Comparison of ENCODE assay signal across 19 cellular contexts in the genomic region with DNA sequence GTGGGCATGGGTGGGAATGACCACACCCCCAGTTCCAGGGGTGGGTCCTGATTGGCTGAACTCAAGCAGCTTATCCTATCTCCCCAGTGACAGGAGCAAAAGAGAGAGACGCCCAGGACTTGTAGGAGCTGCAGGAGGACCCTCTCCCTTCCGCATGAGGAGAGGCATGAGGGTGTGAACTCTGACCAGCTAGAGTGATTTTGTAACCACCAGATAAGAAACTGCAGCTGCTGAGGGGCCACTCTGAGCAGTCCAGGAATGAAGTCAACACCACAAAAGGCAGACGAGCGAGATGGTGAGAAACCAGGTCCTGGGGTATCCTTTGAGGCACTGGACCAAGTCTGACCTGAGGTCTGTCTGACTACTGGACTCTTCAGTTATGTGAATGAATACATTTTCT.
"Had no signal": no experiment of that assay in that cellular context is flagged by ENCODE, and none has a peak within 500 bp of the region (broad histone marks: within the 10 kb centered on the region; RNA-seq: fewer than 3 reads in every experiment).

No MANE protein-coding gene starts in this region.

- H3K36me3 Mint-ChIP-seq: activated naive CD8-positive, alpha-beta T cell had no signal

- H3K4me3 ChIP-seq: cardiac muscle cell, esophagus squamous epithelium, heart left ventricle, prostate gland, right atrium auricular region, suprapubic skin, transverse colon had no signal

- H3K27ac Mint-ChIP-seq: activated naive CD8-positive, alpha-beta T cell; activated T-helper 1 cell treated with anti-CD3 and anti-CD28 coated beads, Interleukin-12 subunit alpha, Interleukin-12 subunit beta, Interleukin-2, Interleukin-4 antibody, amounts not matched to agents 30 ng/mL and 10 ng/mL and 1 ng/mL, durations not matched to agents 14 hours and 24 hours and 36 hours; effector memory CD8-positive, alpha-beta T cell; stimulated activated naive CD8-positive, alpha-beta T cell treated with anti-CD3 and anti-CD28 coated beads, Interleukin-15, amount 100 ng/mL, for 72 hours; T-helper 1 cell treated with Interleukin-12 subunit alpha and Interleukin-12 subunit beta and Interleukin-4 antibody, amounts not matched to agents 30 μg/mL and 1 μg/mL, for 36 hours had no signal

- H3K9me3 Mint-ChIP-seq: stimulated activated naive CD8-positive, alpha-beta T cell treated with anti-CD3 and anti-CD28 coated beads, Interleukin-15, amount 100 ng/mL, for 72 hours; T-helper 1 cell treated with Interleukin-12 subunit alpha and Interleukin-12 subunit beta and Interleukin-4 antibody, amounts not matched to agents 30 μg/mL and 1 μg/mL, for 36 hours had no signal

- H3K4me1 Mint-ChIP-seq: stimulated activated naive CD8-positive, alpha-beta T cell treated with anti-CD3 and anti-CD28 coated beads, Interleukin-15, amount 100 ng/mL, for 72 hours had no signal

- H3K27me3 ChIP-seq: cardiac muscle cell, heart left ventricle, right atrium auricular region, suprapubic skin, transverse colon had no signal

- H3K4me1 ChIP-seq: prostate gland had no signal

- H3K27ac ChIP-seq: cardiac muscle cell, esophagus squamous epithelium, heart left ventricle, prostate gland, right atrium auricular region, suprapubic skin, transverse colon had no signal

- H3K36me3 ChIP-seq: cardiac muscle cell, esophagus squamous epithelium, heart left ventricle, prostate gland, right atrium auricular region, suprapubic skin, transverse colon had no signal

- H3K9me3 ChIP-seq: esophagus squamous epithelium, heart left ventricle, prostate gland, right atrium auricular region, suprapubic skin, transverse colon had no signal

- H3K27me3 Mint-ChIP-seq: activated naive CD8-positive, alpha-beta T cell; effector memory CD8-positive, alpha-beta T cell; stimulated activated naive CD8-positive, alpha-beta T cell treated with anti-CD3 and anti-CD28 coated beads, Interleukin-15, amount 100 ng/mL, for 72 hours had no signal

- DNase-seq: activated CD4-positive, alpha-beta T cell treated with anti-CD3 and anti-CD28 coated beads, Interleukin-2, amount 50 U/mL, for 4 hours; activated T-cell treated with anti-CD3 and anti-CD28 coated beads for 4 hours; amniotic stem cell; effector memory CD8-positive, alpha-beta T cell; esophagus squamous epithelium; heart left ventricle; kidney glomerular epithelial cell; small intestine; stimulated activated CD4-positive, alpha-beta T cell treated with anti-CD3 and anti-CD28 coated beads, Interleukin-4, amount 100 ng/mL, for 1 hour; stimulated activated naive CD8-positive, alpha-beta T cell treated with anti-CD3 and anti-CD28 coated beads, Interleukin-15, amount 100 ng/mL, for 72 hours; transverse colon had no signal

- H3K4me3 Mint-ChIP-seq: activated naive CD8-positive, alpha-beta T cell; activated T-helper 1 cell treated with anti-CD3 and anti-CD28 coated beads, Interleukin-12 subunit alpha, Interleukin-12 subunit beta, Interleukin-2, Interleukin-4 antibody, amounts not matched to agents 30 ng/mL and 10 ng/mL and 1 ng/mL, durations not matched to agents 14 hours and 24 hours and 36 hours; effector memory CD8-positive, alpha-beta T cell; nephron; stimulated activated naive CD8-positive, alpha-beta T cell treated with anti-CD3 and anti-CD28 coated beads, Interleukin-15, amount 100 ng/mL, for 72 hours; T-helper 1 cell treated with Interleukin-12 subunit alpha and Interleukin-12 subunit beta and Interleukin-4 antibody, amounts not matched to agents 30 μg/mL and 1 μg/mL, for 36 hours had no signal
